ENCODE assay signal across 30 cellular contexts in the genomic region with DNA sequence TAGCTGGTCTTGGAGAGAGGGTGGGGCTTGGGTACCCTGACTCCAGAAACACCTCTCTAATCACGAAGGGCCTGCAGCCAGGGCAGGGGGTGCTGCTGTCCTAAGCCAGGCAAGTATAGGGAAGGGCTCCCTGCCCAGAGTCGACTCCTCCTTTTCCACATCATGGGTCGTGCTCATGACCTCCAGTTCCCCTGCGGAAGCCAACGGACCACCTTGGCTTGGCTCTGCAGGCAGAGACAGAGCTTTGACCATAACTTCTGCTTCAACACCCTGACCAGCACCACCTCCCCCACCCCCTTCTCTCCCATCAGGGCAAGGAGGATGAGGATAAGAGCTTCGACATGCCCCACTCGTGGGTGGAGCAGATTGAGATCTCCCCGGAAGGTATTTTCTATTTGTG. TPM values are rescaled to one million over a fixed set of nuclear protein-coding genes. Genes with fewer than 3 reads are reported as not detected.
"Had no signal": no experiment of that assay in that cellular context is flagged by ENCODE, and none has a peak within 500 bp of the region (broad histone marks: within the 10 kb centered on the region; RNA-seq: fewer than 3 reads in every experiment).

No MANE protein-coding gene starts in this region.

- DNase-seq: activated CD4-positive, alpha-beta memory T cell treated with anti-CD3 and anti-CD28 coated beads, Interleukin-2, amount 10 ng/mL, durations not matched to agents 7 days and 5 days; activated CD4-positive, alpha-beta T cell treated with anti-CD3 and anti-CD28 coated beads for 36 hours; activated CD4-positive, alpha-beta T cell treated with anti-CD3 and anti-CD28 coated beads, Interleukin-2, amount 50 U/mL, for 1 hour; activated gamma-delta T cell; activated naive CD4-positive, alpha-beta T cell treated with anti-CD3 and anti-CD28 coated beads for 36 hours; activated T-cell treated with anti-CD3 and anti-CD28 coated beads for 4 hours; activated T-cell treated with anti-CD3 and anti-CD28 coated beads, Interleukin-2, amount 50 U/mL, for 48 hours; amygdala; MG63; MV-4-11; NCI-H1092 treated with DMSO at 0.1 percent for 48 hours; NCI-H1436; NCI-H1694 treated with DMSO at 0.1 percent for 48 hours; NCI-H2029 treated with DMSO at 0.1 percent for 48 hours; NCI-H510A treated with DMSO at 0.1 percent for 48 hours; NCI-H69; NK-92 treated with Interleukin-12 subunit alpha and Interleukin-12 subunit beta, amount 100 ng/mL, for 24 hours; OCI-M1; RPMI8226; T-cell; T-helper 2 cell; T1000; WERI-Rb-1 had no signal

- H3K27me3 ChIP-seq: MG63 had no signal

- ATAC-seq: activated CD4-positive, alpha-beta T cell treated with anti-CD3 and anti-CD28 coated beads for 36 hours; activated T-helper 17 cell treated with anti-CD3 and anti-CD28 coated beads, Interleukin-2, amount 50 U/mL, for 72 hours; Panc1; Right ventricle myocardium inferior; T-cell had no signal

- H3K36me3 ChIP-seq: MG63, WERI-Rb-1 had no signal

- FAIRE-seq: astrocyte, TTC549 had no signal

- H3K27ac ChIP-seq: SK-N-MC, WERI-Rb-1 had no signal

- H3K4me3 ChIP-seq: MG63, SK-N-MC had no signal

RNA-seq across cellular contexts. Expression of a gene that starts 26.8 kb away (rescaled TPM):
- total RNA-seq: activated CD4-positive, alpha-beta memory T cell treated with anti-CD3 and anti-CD28 coated beads, Interleukin-2, amount 10 ng/mL, durations not matched to agents 7 days and 5 days; activated CD8-positive, alpha-beta memory T cell treated with anti-CD3 and anti-CD28 coated beads for 36 hours; activated T-helper 17 cell treated with anti-CD3 and anti-CD28 coated beads, Interleukin-2, amount 50 U/mL, for 72 hours; astrocyte; Right ventricle myocardium inferior; T-cell had no signal

RNA-seq across cellular contexts. Expression of a gene that starts 53.2 kb away (rescaled TPM):
- total RNA-seq: activated CD4-positive, alpha-beta memory T cell treated with anti-CD3 and anti-CD28 coated beads, Interleukin-2, amount 10 ng/mL, durations not matched to agents 7 days and 5 days; activated CD4-positive, alpha-beta T cell treated with anti-CD3 and anti-CD28 coated beads for 36 hours; activated CD8-positive, alpha-beta memory T cell treated with anti-CD3 and anti-CD28 coated beads for 36 hours; activated T-helper 17 cell treated with anti-CD3 and anti-CD28 coated beads, Interleukin-2, amount 50 U/mL, for 72 hours; astrocyte had no signal
